Comparison of ENCODE assay signal across 8 cellular contexts in the genomic region with DNA sequence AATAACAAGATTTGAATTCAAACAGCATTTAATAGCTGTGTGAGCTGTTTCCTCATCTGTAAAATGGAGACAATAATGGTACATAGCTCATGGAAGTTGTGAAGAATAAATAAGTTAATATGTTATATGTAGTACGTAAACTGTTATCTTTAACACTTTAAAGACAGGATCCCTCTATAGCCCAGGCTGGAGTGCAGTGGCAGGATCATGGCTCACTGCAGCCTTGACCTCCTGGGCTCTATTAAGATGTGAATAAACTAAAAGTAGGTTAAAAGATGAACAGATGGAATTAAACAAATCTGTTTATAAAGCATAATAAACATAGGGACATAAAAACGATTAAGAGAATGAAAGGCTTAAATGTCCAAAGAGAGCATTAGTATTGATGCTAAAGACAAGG. TPM values are rescaled to one million over a fixed set of nuclear protein-coding genes. Genes with fewer than 3 reads are reported as not detected.
DNase-seq lines count a peak whose midpoint lies in the region; ATAC-seq lines count a peak whose summit lies in the region.

No MANE protein-coding gene starts in this region.

- H3K4me3 Mint-ChIP-seq in activated CD8-positive, alpha-beta memory T cell treated with anti-CD3 and anti-CD28 coated beads, Interleukin-2, amount 10 ng/mL, durations not matched to agents 7 days and 5 days, result peak overlapping the region; percentile 88
- peak overlapping the region; percentile 93 for H3K4me3 Mint-ChIP-seq in activated naive CD8-positive, alpha-beta T cell treated with anti-CD3 and anti-CD28 coated beads, Interleukin-2, amount 10 ng/mL, durations not matched to agents 7 days and 5 days
- peak overlapping the region; percentile 90 to 99 (median 91) for H3K4me3 Mint-ChIP-seq in immature natural killer cell

- H3K27me3 Mint-ChIP-seq in activated CD8-positive, alpha-beta memory T cell treated with anti-CD3 and anti-CD28 coated beads, Interleukin-2, amount 10 ng/mL, durations not matched to agents 7 days and 5 days, result no peaks in the 10 kb centered on the region
- no peaks in the 10 kb centered on the region for H3K27me3 Mint-ChIP-seq in activated naive CD8-positive, alpha-beta T cell treated with anti-CD3 and anti-CD28 coated beads, Interleukin-2, amount 10 ng/mL, durations not matched to agents 7 days and 5 days
- H3K27me3 Mint-ChIP-seq in immature natural killer cell (ENCODE audit: low read depth in 3 of 3), result peaks cover 17 to 26% (median 18%) of the 10 kb centered on the region in 3 donors

- H3K9me3 Mint-ChIP-seq in activated CD8-positive, alpha-beta memory T cell treated with anti-CD3 and anti-CD28 coated beads, Interleukin-2, amount 10 ng/mL, durations not matched to agents 7 days and 5 days (ENCODE audit: low read depth), result no peaks in the 10 kb centered on the region
- no peaks in the 10 kb centered on the region for H3K9me3 Mint-ChIP-seq in activated naive CD8-positive, alpha-beta T cell treated with anti-CD3 and anti-CD28 coated beads, Interleukin-2, amount 10 ng/mL, durations not matched to agents 7 days and 5 days
- H3K9me3 Mint-ChIP-seq in immature natural killer cell, result no peaks in the 10 kb centered on the region

- POLR2A ChIA-PET in activated naive CD8-positive, alpha-beta T cell treated with anti-CD3 and anti-CD28 coated beads, Interleukin-2, amount 10 ng/mL, durations not matched to agents 7 days and 5 days (lab: Charles Lee), result interaction anchor here (0.9 to 7.4 kb wide), 4 partner anchors 61 to 190 kb away, joined by 3 to 462 read pairs (median 40); a partner anchor contains a TSS

- CTCF ChIA-PET in activated CD8-positive, alpha-beta memory T cell treated with anti-CD3 and anti-CD28 coated beads, Interleukin-2, amount 10 ng/mL, durations not matched to agents 7 days and 5 days (lab: Charles Lee), result interaction anchor here (0.7 to 8.2 kb wide), 8 partner anchors 9 to 195 kb away, joined by 3 to 83 read pairs (median 14); a partner anchor contains a TSS

- intact Hi-C loops in posterior cingulate gyrus (cut with DNase I), result loop anchor here (5.0 kb wide), 3 partner anchors 80 to 345 kb away; a partner anchor contains a TSS

- peaks cover 17% of the 10 kb centered on the region for H3K36me3 Mint-ChIP-seq in activated CD8-positive, alpha-beta memory T cell treated with anti-CD3 and anti-CD28 coated beads, Interleukin-2, amount 10 ng/mL, durations not matched to agents 7 days and 5 days
- peaks cover 10% of the 10 kb centered on the region for H3K36me3 Mint-ChIP-seq in activated naive CD8-positive, alpha-beta T cell treated with anti-CD3 and anti-CD28 coated beads, Interleukin-2, amount 10 ng/mL, durations not matched to agents 7 days and 5 days
- H3K36me3 Mint-ChIP-seq in immature natural killer cell, result peaks cover 0 to 4% (median 0%) of the 10 kb centered on the region in 3 donors

- peak overlapping the region; percentile 92 for H3K27ac ChIP-seq in substantia nigra (ENCODE audit: low read depth, low read length, poor library complexity, severe bottlenecking)

- peaks cover 57% of the 10 kb centered on the region for H3K4me1 Mint-ChIP-seq in activated CD8-positive, alpha-beta memory T cell treated with anti-CD3 and anti-CD28 coated beads, Interleukin-2, amount 10 ng/mL, durations not matched to agents 7 days and 5 days
- peaks cover 39% of the 10 kb centered on the region for H3K4me1 Mint-ChIP-seq in activated naive CD8-positive, alpha-beta T cell treated with anti-CD3 and anti-CD28 coated beads, Interleukin-2, amount 10 ng/mL, durations not matched to agents 7 days and 5 days
- H3K4me1 Mint-ChIP-seq in immature natural killer cell, result peaks cover 62 to 71% of the 10 kb centered on the region in 2 donors

- peak overlapping the region; percentile 99 for H3K27ac Mint-ChIP-seq in activated CD8-positive, alpha-beta memory T cell treated with anti-CD3 and anti-CD28 coated beads, Interleukin-2, amount 10 ng/mL, durations not matched to agents 7 days and 5 days
- peak overlapping the region; percentile 87 for H3K27ac Mint-ChIP-seq in activated naive CD8-positive, alpha-beta T cell treated with anti-CD3 and anti-CD28 coated beads, Interleukin-2, amount 10 ng/mL, durations not matched to agents 7 days and 5 days
- H3K27ac Mint-ChIP-seq in immature natural killer cell, result peak overlapping the region; percentile 89 to 98 (median 94)

- DNase-seq in activated CD8-positive, alpha-beta memory T cell treated with anti-CD3 and anti-CD28 coated beads, Interleukin-2, amount 10 ng/mL, durations not matched to agents 7 days and 5 days, result no peak
- DNase-seq in activated CD8-positive, alpha-beta memory T cell treated with anti-CD3 and anti-CD28 coated beads, Interleukin-2, amount 50 U/mL, for 48 hours, result no peak
- no peak for DNase-seq in activated naive CD8-positive, alpha-beta T cell treated with anti-CD3 and anti-CD28 coated beads, Interleukin-2, amount 10 ng/mL, durations not matched to agents 7 days and 5 days
- DNase-seq in immature natural killer cell (no peak), substantia nigra (lab: John Stamatoyannopoulos, UW) (no peak), HCEC 1CT (no peak), posterior cingulate gyrus (no peak)

- no peak for ATAC-seq in activated CD8-positive, alpha-beta memory T cell treated with anti-CD3 and anti-CD28 coated beads, Interleukin-2, amount 10 ng/mL, durations not matched to agents 7 days and 5 days
- no peak for ATAC-seq in activated naive CD8-positive, alpha-beta T cell treated with anti-CD3 and anti-CD28 coated beads, Interleukin-2, amount 10 ng/mL, durations not matched to agents 7 days and 5 days (ENCODE audit: low read depth)
- ATAC-seq in esophagus mucosa, result no peak

RNA-seq across cellular contexts. Expression of a gene that starts 3.0 kb away (rescaled TPM):
- 10 to 100 TPM; 71.2 to 85.1 TPM for total RNA-seq in activated CD8-positive, alpha-beta memory T cell treated with anti-CD3 and anti-CD28 coated beads, Interleukin-2, amount 10 ng/mL, durations not matched to agents 7 days and 5 days
- total RNA-seq in activated naive CD8-positive, alpha-beta T cell treated with anti-CD3 and anti-CD28 coated beads, Interleukin-2, amount 10 ng/mL, durations not matched to agents 7 days and 5 days, result 10 to 100 TPM; 60.0 to 61.2 TPM
- 10 to 100 TPM; 36.7 to 44.3 (median 42.2) TPM for polyA plus RNA-seq in immature natural killer cell
- 80.8 TPM for total RNA-seq in esophagus mucosa
